In the genomic region with DNA sequence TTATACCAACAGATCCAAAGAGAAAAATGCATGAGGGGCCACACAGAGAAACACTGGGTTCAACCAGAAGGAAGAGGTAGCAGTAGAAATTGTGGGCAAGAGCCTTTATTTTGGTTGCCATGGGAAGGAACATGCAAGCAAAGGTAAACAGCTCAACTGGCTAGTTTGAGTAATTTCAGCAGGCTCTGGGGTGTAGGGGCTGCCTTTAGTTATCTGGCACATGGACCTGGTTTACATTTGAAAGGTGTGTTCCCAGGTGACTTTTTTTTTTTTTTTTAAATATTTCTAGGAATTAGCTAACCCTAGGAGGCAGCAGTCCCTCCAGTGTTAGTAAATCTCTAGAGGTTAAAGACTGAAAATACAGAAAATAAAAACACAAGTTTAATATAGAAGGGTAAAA, we compare ENCODE assay signal across 19 cellular contexts.
DNase-seq lines count a peak whose midpoint lies in the region; ATAC-seq, FAIRE-seq and TF ChIP-seq lines count a peak whose summit lies in the region.
"Had no signal": no experiment of that assay in that cellular context is flagged by ENCODE, and none has a peak within 500 bp of the region (broad histone marks: within the 10 kb centered on the region; RNA-seq: fewer than 3 reads in every experiment).

No MANE protein-coding gene starts in this region.

- H3K4me1 ChIP-seq in HUES6 (ENCODE audit: control insufficient read depth, insufficient read depth, low read length) (peaks cover 5% of the 10 kb centered on the region), H1 (replicated peaks in 1 of 4; ENCODE audit: control insufficient read depth in 3 of 4, insufficient read depth in 4 of 4, low read length in 3 of 4) (no peaks in the 10 kb centered on the region), ascending aorta (no peaks in the 10 kb centered on the region)
- H3K4me1 ChIP-seq: Caco-2 had no signal

- H3K27me3 ChIP-seq in H7 (ENCODE audit: control insufficient read depth, insufficient read depth, low read length) (no peaks in the 10 kb centered on the region), HUES6 (ENCODE audit: control insufficient read depth, insufficient read depth, low read length) (no peaks in the 10 kb centered on the region; the same call in 1 of the 2 replicates), H1 (replicated peaks in 1 of 4; ENCODE audit: control insufficient read depth in 3 of 4, extremely low read depth in 1 of 4, insufficient read depth in 3 of 4, low read length in 3 of 4) (no peaks in the 10 kb centered on the region), ascending aorta (no peaks in the 10 kb centered on the region)

- H3K9ac ChIP-seq in HUES6 (ENCODE audit: low read length) (no peak overlapping the region), H1 (replicated peaks in 1 of 4; ENCODE audit: extremely low read depth in 1 of 4, low read depth in 3 of 4, low read length in 3 of 4) (no peak overlapping the region)
- H3K9ac ChIP-seq: BLaER1, GM23248 had no signal

- TF ChIP-seq CTCF in H1 (IDR thresholded peaks at IDR 0.05; ENCODE audit: control extremely low read depth in 1 of 3, insufficient read depth in 1 of 3, low read depth in 1 of 3, low read length in 3 of 3) = no peak
- no peak for TF ChIP-seq CTCF in ascending aorta (IDR thresholded peaks at IDR 0.05)

- no peak overlapping the region for H4K8ac ChIP-seq in H1 (ENCODE audit: extremely low read depth, insufficient read depth, low read length)

- H2BK12ac ChIP-seq in H1 (ENCODE audit: low read depth, low read length) = no peak overlapping the region

- peak; percentile 19 for FAIRE-seq in H1 (lab: Jason Lieb, UNC)
- FAIRE-seq in GM12891 (lab: Jason Lieb, UNC) = no peak
- FAIRE-seq: G401.6, H54 had no signal

- H3K36me3 ChIP-seq in H7 (replicated peaks; ENCODE audit: control insufficient read depth, insufficient read depth, low read length) (no peaks in the 10 kb centered on the region), HUES6 (ENCODE audit: control insufficient read depth, insufficient read depth, low read length) (no peaks in the 10 kb centered on the region), H1 (ENCODE audit: control insufficient read depth in 2 of 4, insufficient read depth in 4 of 4, low read length in 3 of 4) (no peaks in the 10 kb centered on the region), ascending aorta (no peaks in the 10 kb centered on the region)
- H3K36me3 ChIP-seq: BLaER1 had no signal

- no peaks in the 10 kb centered on the region for H3K79me2 ChIP-seq in H1 (ENCODE audit: control insufficient read depth in 1 of 2, insufficient read depth in 2 of 2, low read length in 2 of 2)

- no peak overlapping the region for H3K4ac ChIP-seq in H1 (replicated peaks; ENCODE audit: insufficient read length, low read depth, low read length)

- peak in 1 of 2 experiments; percentile 8; a peak in 1 of 4 replicates for TF ChIP-seq RAD21 in H1 (IDR thresholded peaks at IDR 0.05 in 1 of 2, conservative IDR thresholded peaks at IDR 0.05 in 1 of 2; ENCODE audit: low read depth in 2 of 2, low read length in 2 of 2)

- no peaks in the 10 kb centered on the region for H4K20me1 ChIP-seq in H1 (replicated peaks in 1 of 2; ENCODE audit: control insufficient read depth in 1 of 2, insufficient read depth in 2 of 2, low read length in 2 of 2)
- H4K20me1 ChIP-seq: BLaER1 had no signal

- no peak overlapping the region for H3K18ac ChIP-seq in H1 (ENCODE audit: extremely low read depth, low read length)

- H2AFZ ChIP-seq in H1 (ENCODE audit: low read length) = 0 out of 2 replicates have a peak overlapping the region, but pooled peaks have one; percentile 22
- H2AFZ ChIP-seq: GM23248 had no signal

- no peak overlapping the region for H4K91ac ChIP-seq in H1 (replicated peaks; ENCODE audit: insufficient read length, low read length)

- intact Hi-C loops in ascending aorta (cut with DNase I) = no loop called here

- H3K9me3 ChIP-seq in HUES6 (ENCODE audit: control insufficient read depth, insufficient read depth, low read depth, low read length) (peaks cover 5% of the 10 kb centered on the region; the same call in 1 of the 2 replicates), H1 (ENCODE audit: insufficient read depth in 2 of 2, low read depth in 1 of 2, low read length in 1 of 2) (no peaks in the 10 kb centered on the region), ascending aorta (no peaks in the 10 kb centered on the region)
- H3K9me3 ChIP-seq: Caco-2 had no signal

- no peak overlapping the region for H2BK20ac ChIP-seq in H1 (ENCODE audit: low read length)

- H3K4me3 ChIP-seq in H7 (ENCODE audit: insufficient read depth, low read depth, low read length) (no peak overlapping the region), HUES6 (ENCODE audit: low read depth, low read length) (no peak overlapping the region), H1 (ENCODE audit: extremely low read depth in 1 of 4, insufficient read depth in 2 of 4, low read depth in 3 of 4, low read length in 4 of 4) (no peak overlapping the region), ascending aorta (no peak overlapping the region)
- H3K4me3 ChIP-seq: BLaER1, GM23248 had no signal

- no peak overlapping the region for H2BK5ac ChIP-seq in H1 (ENCODE audit: low read depth, low read length)

- H2BK120ac ChIP-seq in H1 (replicated peaks; ENCODE audit: low read depth, low read length) = no peak overlapping the region

- H3K23ac ChIP-seq in H1 (ENCODE audit: insufficient read length) = no peak overlapping the region

- no peak overlapping the region; a peak in 1 of 4 replicates for H3K4me2 ChIP-seq in H1 (ENCODE audit: insufficient read depth in 1 of 2, low read depth in 2 of 2, low read length in 2 of 2)
- H3K4me2 ChIP-seq: BLaER1 had no signal

- ATAC-seq in HG03469 (IDR thresholded peaks at IDR 0.05; ENCODE audit: unreplicated experiment) = no peak
- ATAC-seq: CD8-positive, alpha-beta T cell; HCT116 had no signal

- H3K27ac ChIP-seq in HUES6 (ENCODE audit: low read depth, low read length) = peak overlapping the region; percentile 29; the same call in 1 of the 2 replicates
- no peak overlapping the region for H3K27ac ChIP-seq in H1 (ENCODE audit: low read depth, low read length)
- no peak overlapping the region for H3K27ac ChIP-seq in ascending aorta
- H3K27ac ChIP-seq: BLaER1, C4-2B, GM23248 had no signal

- H2AK5ac ChIP-seq in H1 (ENCODE audit: low read depth, low read length) = no peak overlapping the region

- H3K79me1 ChIP-seq in H1 (ENCODE audit: low read depth, low read length) = no peaks in the 10 kb centered on the region

- 0 out of 3 replicates have a peak, but pooled peaks of 1 of the 2 experiments have one; percentile 39 for TF ChIP-seq EP300 in H1 (IDR thresholded peaks at IDR 0.05; ENCODE audit: borderline replicate concordance in 1 of 2, low read depth in 2 of 2, low read length in 2 of 2)

- POLR2A ChIA-PET in H1 (lab: Charles Lee; ENCODE audit: partially characterized antibody) = no interaction called here

- no peak overlapping the region for H4K5ac ChIP-seq in H1 (ENCODE audit: insufficient read length, low read depth, low read length)

- DNase-seq in H7 (peak; percentile 12), H1 (ENCODE audit: low read depth in 1 of 2, low spot score in 2 of 2) (peak in 1 of 2 experiments; percentile 1), iPS-NIHi7 (ENCODE audit: extremely low spot score) (peak; percentile 10), GM19238 (ENCODE audit: insufficient read length, low spot score) (no peak), GM12891 (ENCODE audit: insufficient read length, low spot score) (no peak), ascending aorta (ENCODE audit: low spot score in 2 of 2) (no peak)
- DNase-seq: Caco-2; CD4-positive, CD25-positive, alpha-beta regulatory T cell; CD8-positive, alpha-beta T cell; DMS153; DND-41; GM23248 had no signal

- no peak overlapping the region for H2BK15ac ChIP-seq in H1 (ENCODE audit: low read length)

- no peaks in the 10 kb centered on the region for H3K23me2 ChIP-seq in H1 (ENCODE audit: low read depth, low read length)

- no peak for TF ChIP-seq POLR2A in H1 (IDR thresholded peaks at IDR 0.05; ENCODE audit: control extremely low read depth in 1 of 2, low read depth in 2 of 2, low read length in 2 of 2)
- TF ChIP-seq POLR2A in GM12891 (IDR thresholded peaks at IDR 0.05; ENCODE audit: low read depth, low read length) = no peak

- no peak overlapping the region for H3K14ac ChIP-seq in H1 (ENCODE audit: insufficient read length)

- CTCF ChIA-PET in H1 (lab: Charles Lee; ENCODE audit: partially characterized antibody) = no interaction called here

- no peak overlapping the region for H3K56ac ChIP-seq in H1 (replicated peaks; ENCODE audit: insufficient read length, low read depth, low read length)

TF ChIP-seq in H1, 55 proteins besides CTCF, POLR2A, EP300 and RAD21 (continues in another document):
- no peak for TF ChIP-seq RNF2 (IDR thresholded peaks at IDR 0.05; ENCODE audit: borderline replicate concordance, low read depth, low read length, missing control alignments, poor library complexity, severe bottlenecking)
- no peak for TF ChIP-seq JUND (IDR thresholded peaks at IDR 0.05; ENCODE audit: low read length)
- TF ChIP-seq SIN3A (conservative IDR thresholded peaks at IDR 0.05 in 1 of 2, IDR thresholded peaks at IDR 0.05 in 1 of 2; ENCODE audit: low read depth in 1 of 2, low read length in 2 of 2) = no peak
- no peak for TF ChIP-seq YY1 (IDR thresholded peaks at IDR 0.05; ENCODE audit: low read depth, low read length)
- TF ChIP-seq RFX5 (IDR thresholded peaks at IDR 0.05; ENCODE audit: borderline replicate concordance, low read depth, low read length) = no peak
- TF ChIP-seq KDM4A (IDR thresholded peaks at IDR 0.05; ENCODE audit: low read depth, low read length, severe bottlenecking) = no peak
- no peak for TF ChIP-seq CHD1 (IDR thresholded peaks at IDR 0.05; ENCODE audit: low read depth, low read length)
- no peak for TF ChIP-seq CTBP2 (IDR thresholded peaks at IDR 0.05; ENCODE audit: borderline replicate concordance, insufficient read depth, insufficient read length, low read length)
- TF ChIP-seq EGR1 (IDR thresholded peaks at IDR 0.05; ENCODE audit: borderline replicate concordance, low read depth, low read length) = no peak

TF ChIP-seq in GM12891, 5 proteins besides CTCF, POLR2A, EP300 and RAD21:
- no peak for TF ChIP-seq SPI1 (IDR thresholded peaks at IDR 0.05; ENCODE audit: low read depth, low read length)
- TF ChIP-seq POLR2AphosphoS5 (IDR thresholded peaks at IDR 0.05; ENCODE audit: low read depth, low read length) = no peak
- TF ChIP-seq TAF1 (IDR thresholded peaks at IDR 0.05; ENCODE audit: low read depth, low read length) = no peak

Comparison
In these comparisons a context has a peak if more than half of its experiments do, and no peak if none do; other contexts are left out.
1. DNase-seq: peak in H7 (single experiment) and iPS-NIHi7 (single experiment); none in GM19238 (single experiment), GM12891 (single experiment) and ascending aorta (0 of 2).